In the genomic region with DNA sequence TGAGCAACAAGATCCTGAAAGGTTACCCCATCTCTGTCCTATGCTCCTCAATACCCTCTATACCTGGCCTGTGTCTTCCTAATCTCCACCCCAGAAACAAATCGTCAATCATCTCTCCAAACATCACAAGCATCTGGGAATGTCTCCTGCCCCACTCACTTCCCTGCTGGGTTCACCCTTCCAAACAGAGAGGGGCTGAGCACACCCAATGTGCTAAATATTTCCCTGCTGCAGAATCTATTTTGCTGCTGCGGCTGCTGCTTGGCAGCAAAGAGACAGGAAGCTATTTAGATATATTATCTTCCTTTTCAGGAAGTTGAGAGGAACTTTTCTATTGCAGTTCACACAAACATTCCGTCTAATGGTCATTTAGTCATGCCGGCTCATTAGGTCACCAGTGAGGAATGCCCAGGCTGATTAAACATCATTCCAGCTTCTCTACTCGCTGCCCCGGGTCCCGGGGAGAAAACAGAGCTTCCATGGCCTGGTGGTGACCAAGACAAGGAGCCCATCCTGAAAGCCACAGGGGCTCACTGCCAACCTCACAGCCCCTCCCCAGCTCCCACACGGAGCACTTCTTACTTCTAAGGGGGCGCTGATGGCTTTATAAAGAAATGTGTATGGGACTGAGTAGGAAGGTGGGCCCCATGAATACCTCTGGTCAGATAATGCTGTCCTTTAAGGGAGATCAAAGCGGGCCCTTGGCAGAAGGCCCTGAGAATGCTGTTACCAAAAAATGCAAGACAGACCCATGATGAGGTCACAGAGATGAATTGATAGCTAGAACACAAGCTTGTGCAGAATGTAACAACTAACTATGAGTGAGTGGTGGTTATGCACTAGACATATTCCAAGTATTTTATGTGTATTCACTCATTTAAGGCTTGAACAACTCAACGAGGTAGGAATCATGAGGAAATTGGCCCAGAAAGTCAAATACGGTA, we compare ENCODE assay signal across 9 cellular contexts.
DNase-seq lines count a peak whose midpoint lies in the region; ATAC-seq and TF ChIP-seq lines count a peak whose summit lies in the region.
"Had no signal": no experiment of that assay in that cellular context is flagged by ENCODE, and none has a peak within 500 bp of the region (broad histone marks: within the 10 kb centered on the region; RNA-seq: fewer than 3 reads in every experiment).

No MANE protein-coding gene starts in this region.

- POLR2A ChIA-PET in A673 (lab: Charles Lee; ENCODE audit: low non-redundant PET), result no interaction called here

- peak; percentile 91 for ATAC-seq in left colon
- no peak for ATAC-seq in activated T-cell treated with anti-CD3 and anti-CD28 coated beads, Interleukin-2, amount 50 U/mL, for 72 hours (replicated peaks in 1 of 2)

- intact Hi-C loops in A673 (cut with micrococcal nuclease; ENCODE audit: unreplicated experiment) (loop anchor here (10.0 kb wide), 1 partner anchor 214 kb away; the partner anchor contains the start of gene SOX9), left colon (cut with DNase I, micrococcal nuclease) (no loop called here)

- H3K4me3 Mint-ChIP-seq in activated T-cell treated with anti-CD3 and anti-CD28 coated beads, Interleukin-2, amount 50 U/mL, for 72 hours, result no peak overlapping the region
- H3K4me3 Mint-ChIP-seq: CD4-positive, CD25-positive, alpha-beta regulatory T cell had no signal

- H3K27ac ChIP-seq in A673 (ENCODE audit: low read depth, low read length, poor library complexity, severe bottlenecking), result peak overlapping the region; percentile 66

- H3K27me3 ChIP-seq in A673 (replicated peaks; ENCODE audit: insufficient read depth, low read depth, low read length, poor library complexity), result no peaks in the 10 kb centered on the region

- peaks cover 5% of the 10 kb centered on the region for H3K27me3 Mint-ChIP-seq in activated T-cell treated with anti-CD3 and anti-CD28 coated beads, Interleukin-2, amount 50 U/mL, for 72 hours (ENCODE audit: low read depth)
- H3K27me3 Mint-ChIP-seq: CD4-positive, CD25-positive, alpha-beta regulatory T cell had no signal

- DNase-seq in A673 (ENCODE audit: low spot score) (peak; percentile 88), HuH-7.5 (ENCODE audit: low spot score) (peak; percentile 55), cardiac fibroblast (ENCODE audit: low read depth in 2 of 2) (peak; percentile 93 to 94), left colon (no peak), DMS53 treated with DMSO at 0.1 percent for 48 hours (lab: John Stamatoyannopoulos, UW; ENCODE audit: unreplicated experiment) (no peak), OCI-M1 (lab: John Stamatoyannopoulos, UW) (no peak), KBM-7 (no peak)
- DNase-seq in activated T-cell treated with anti-CD3 and anti-CD28 coated beads, Interleukin-2, amount 50 U/mL, for 72 hours, result no peak
- DNase-seq: CD4-positive, CD25-positive, alpha-beta regulatory T cell had no signal

- peaks cover 50% of the 10 kb centered on the region for H3K4me1 ChIP-seq in A673 (ENCODE audit: insufficient read depth, low read length, poor library complexity, severe bottlenecking)

- H3K36me3 Mint-ChIP-seq in activated T-cell treated with anti-CD3 and anti-CD28 coated beads, Interleukin-2, amount 50 U/mL, for 72 hours (ENCODE audit: insufficient read depth in 2 of 2), result peaks cover 0 to 2% of the 10 kb centered on the region in 2 donors
- H3K36me3 Mint-ChIP-seq: CD4-positive, CD25-positive, alpha-beta regulatory T cell had no signal

- CTCF ChIA-PET in A673 (lab: Charles Lee), result no interaction called here

- H3K4me3 ChIP-seq in A673 (ENCODE audit: low read depth, low read length, poor library complexity, severe bottlenecking) (no peak overlapping the region), cardiac fibroblast (replicated peaks in 1 of 2; ENCODE audit: low read depth in 2 of 2, low read length in 2 of 2) (no peak overlapping the region)

- H3K36me3 ChIP-seq in A673 (ENCODE audit: insufficient read depth, low read length, poor library complexity, severe bottlenecking), result no peaks in the 10 kb centered on the region

- no peak for TF ChIP-seq CTCF in A673 (conservative IDR thresholded peaks at IDR 0.05; ENCODE audit: low read depth, low read length)
- no peak for TF ChIP-seq CTCF in cardiac fibroblast (IDR thresholded peaks at IDR 0.05; ENCODE audit: low read depth, low read length)

- no peaks in the 10 kb centered on the region for H3K4me1 Mint-ChIP-seq in activated T-cell treated with anti-CD3 and anti-CD28 coated beads, Interleukin-2, amount 50 U/mL, for 72 hours (ENCODE audit: low read depth)
- H3K4me1 Mint-ChIP-seq: CD4-positive, CD25-positive, alpha-beta regulatory T cell had no signal

- no peaks in the 10 kb centered on the region for H3K9me3 ChIP-seq in A673 (ENCODE audit: low read depth, low read length, poor library complexity, severe bottlenecking)

- in situ Hi-C loops in KBM-7 (cut with MboI; ENCODE audit: low pct_unique_long_range_greater_than_20kb, low sequenced_read_pairs), result no loop called here

- no TSS peak for BruUV-seq in A673 (replicated peaks; lab: Mats Ljungman, UMichigan)

- H3K9me3 Mint-ChIP-seq in activated T-cell treated with anti-CD3 and anti-CD28 coated beads, Interleukin-2, amount 50 U/mL, for 72 hours, result peaks cover 0 to 2% of the 10 kb centered on the region in 2 donors

- no peak overlapping the region for H3K27ac Mint-ChIP-seq in activated T-cell treated with anti-CD3 and anti-CD28 coated beads, Interleukin-2, amount 50 U/mL, for 72 hours
- H3K27ac Mint-ChIP-seq: CD4-positive, CD25-positive, alpha-beta regulatory T cell had no signal

Comparison
In these comparisons a context has a peak if more than half of its experiments do, and no peak if none do; other contexts are left out.
1. DNase-seq: peak in A673 (single experiment), HuH-7.5 (single experiment) and cardiac fibroblast (2 of 2); none in left colon (0 of 2), DMS53 treated with DMSO at 0.1 percent for 48 hours (single experiment), OCI-M1 (single experiment), KBM-7 (single experiment) and activated T-cell treated with anti-CD3 and anti-CD28 coated beads, Interleukin-2, amount 50 U/mL, for 72 hours (0 of 2).